In genomic region chr21:43983860-43984420, GRCh38 we compare ENCODE assay signal across 2 cellular contexts.
A peak's percentile ranks its signal among the peaks of the same experiment; 100 is the strongest.
TF ChIP-seq lines count a peak whose summit lies in the region.

No MANE protein-coding gene starts in this region.

TF ChIP-seq in HepG2, 621 proteins besides CTCF, POLR2A, EP300 and RAD21:
- TF ChIP-seq NFIB (CRISPR knock-in tag; IDR thresholded peaks at IDR 0.05; ENCODE audit: borderline replicate concordance) (no peak), AGO2 (optimal IDR thresholded peaks at IDR 0.05; ENCODE audit: low read depth, low read length) (peak; percentile 75), HCFC1 (IDR thresholded peaks at IDR 0.05; ENCODE audit: low read depth, low read length) (no peak), RBM22 (optimal IDR thresholded peaks at IDR 0.05; ENCODE audit: low read length) (no peak), ZNF12 (CRISPR knock-in tag; IDR thresholded peaks at IDR 0.05) (no peak)

TF ChIP-seq in K562, 482 proteins besides CTCF, POLR2A, EP300 and RAD21:
- TF ChIP-seq RBM14 (IDR thresholded peaks at IDR 0.05; ENCODE audit: borderline replicate concordance, insufficient read depth, low read depth, low read length) = 0 out of 2 replicates have a peak, but pooled peaks have one; percentile 17
- TF ChIP-seq POLR2AphosphoS2 (IDR thresholded peaks at IDR 0.05; ENCODE audit: low read length) = 0 out of 2 replicates have a peak, but pooled peaks have one; percentile 42
- no peak for TF ChIP-seq CBFA2T3 (IDR thresholded peaks at IDR 0.05)
- TF ChIP-seq ZNF77 (CRISPR knock-in tag; IDR thresholded peaks at IDR 0.05) = no peak
- peak; percentile 57 for TF ChIP-seq POLR2G (IDR thresholded peaks at IDR 0.05; ENCODE audit: low read depth, low read length)
